ENCODE assay signal across 1 cellular context in the genomic region with DNA sequence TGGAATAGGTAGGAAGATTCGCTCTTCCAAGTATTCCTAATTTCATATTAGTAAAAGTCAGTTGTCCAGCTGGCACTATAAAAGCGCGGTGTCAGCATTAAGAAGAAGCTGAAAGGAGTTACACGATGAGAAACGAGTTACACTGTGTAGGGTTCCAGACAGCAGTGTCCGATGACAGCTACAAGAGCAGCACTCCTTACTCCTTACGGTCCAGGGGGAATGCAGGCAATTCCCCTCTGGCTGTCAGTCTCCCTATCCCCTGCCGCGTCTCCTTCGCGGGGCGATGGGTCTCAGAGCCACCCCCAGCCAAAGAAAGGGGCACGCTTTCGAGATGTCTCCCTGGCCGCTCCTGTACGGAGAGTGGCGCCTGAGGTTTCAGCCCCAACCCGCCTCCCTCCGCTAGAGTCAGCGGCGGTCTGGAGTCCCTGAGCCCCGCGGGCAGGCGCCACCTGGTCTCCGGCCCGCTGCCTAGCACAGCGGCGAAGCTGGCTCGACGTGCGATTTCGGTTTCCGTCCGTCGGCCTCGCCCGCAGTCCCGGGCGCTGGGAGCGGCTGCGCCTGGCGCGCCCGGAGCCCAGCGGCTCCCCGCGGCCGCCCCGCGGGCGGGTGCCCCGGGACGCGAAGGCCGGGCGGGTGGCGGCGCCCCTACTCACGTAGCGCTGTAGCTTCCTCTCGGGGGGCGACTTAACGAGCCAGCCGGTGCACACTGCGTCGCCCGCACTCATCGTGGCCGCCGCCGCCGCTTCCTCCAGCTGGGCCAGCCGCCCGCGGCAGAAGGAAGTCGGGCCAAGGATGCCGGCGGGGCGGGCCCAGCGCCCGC.
TF ChIP-seq lines count a peak whose summit lies in the region.

GAB3 (minus strand) TSS at position 777 of the 820 bp plus-strand sequence; CDS start at position 725, 52 bp downstream.

TF ChIP-seq in K562, 482 proteins besides CTCF, POLR2A, EP300 and RAD21 (continued from another document and continues in another):
- TF ChIP-seq ZNF318 (IDR thresholded peaks at IDR 0.05; ENCODE audit: borderline replicate concordance in 1 of 2, low read depth in 1 of 2) (no peak), MEF2D (tag; conservative IDR thresholded peaks at IDR 0.05; ENCODE audit: low read depth) (no peak), TFE3 (CRISPR knock-in tag; IDR thresholded peaks at IDR 0.05) (no peak), DPF2 (IDR thresholded peaks at IDR 0.05) (no peak), DMBX1 (CRISPR knock-in tag; IDR thresholded peaks at IDR 0.05; ENCODE audit: borderline replicate concordance) (no peak), ZNF12 (CRISPR knock-in tag; IDR thresholded peaks at IDR 0.05) (no peak), ZNF431 (CRISPR knock-in tag; IDR thresholded peaks at IDR 0.05) (no peak), NELFE (IDR thresholded peaks at IDR 0.05; ENCODE audit: insufficient read depth, insufficient read length) (no peak), ZNF408 (CRISPR knock-in tag; IDR thresholded peaks at IDR 0.05; ENCODE audit: low read depth) (no peak), NONO (IDR thresholded peaks at IDR 0.05; ENCODE audit: low read depth in 2 of 2, low read length in 1 of 2) (peak in 1 of 2 experiments; percentile 52; a peak in 1 of 4 replicates), SRSF7 (optimal IDR thresholded peaks at IDR 0.05; ENCODE audit: low read depth, low read length) (no peak), ZNF263 (CRISPR knock-in tag; IDR thresholded peaks at IDR 0.05; ENCODE audit: borderline replicate concordance) (no peak), ZNF75A (CRISPR knock-in tag; IDR thresholded peaks at IDR 0.05) (no peak), ZNF316 (IDR thresholded peaks at IDR 0.05) (peak; percentile 98), ZNF232 (CRISPR knock-in tag; IDR thresholded peaks at IDR 0.05) (no peak), FOXP4 (CRISPR knock-in tag; IDR thresholded peaks at IDR 0.05; ENCODE audit: borderline replicate concordance) (no peak), STAG1 (CRISPR knock-in tag; IDR thresholded peaks at IDR 0.05; ENCODE audit: borderline replicate concordance) (no peak), TBP (optimal IDR thresholded peaks at IDR 0.05; ENCODE audit: low read depth, low read length) (no peak), ATF4 (CRISPR knock-in tag; IDR thresholded peaks at IDR 0.05) (no peak), MED1 (CRISPR knock-in tag; IDR thresholded peaks at IDR 0.05; ENCODE audit: borderline replicate concordance) (no peak), SMARCB1 (IDR thresholded peaks at IDR 0.05; ENCODE audit: insufficient read length, low read depth) (no peak), POU5F1 (IDR thresholded peaks at IDR 0.05; ENCODE audit: borderline replicate concordance, low read depth, low read length, partially characterized antibody) (no peak), MAFG (tag; conservative IDR thresholded peaks at IDR 0.05) (peak; percentile 93), ZBTB33 (CRISPR knock-in tag; IDR thresholded peaks at IDR 0.05) (no peak), POLR2H (tag; IDR thresholded peaks at IDR 0.05; ENCODE audit: low read depth) (no peak), SOX6 (IDR thresholded peaks at IDR 0.05) (no peak), PRMT5 (CRISPR knock-in tag; IDR thresholded peaks at IDR 0.05) (no peak), ERF (CRISPR knock-in tag; IDR thresholded peaks at IDR 0.05) (no peak), TAF1 (IDR thresholded peaks at IDR 0.05; ENCODE audit: control insufficient read depth, extremely low read depth, insufficient read depth, low read length, severe bottlenecking) (peak; percentile 14), ZNF140 (CRISPR knock-in tag; IDR thresholded peaks at IDR 0.05) (no peak), DIDO1 (tag; IDR thresholded peaks at IDR 0.05; ENCODE audit: low read depth) (no peak), CREBBP (IDR thresholded peaks at IDR 0.05; ENCODE audit: low read depth, low read length) (no peak), POLR2B (IDR thresholded peaks at IDR 0.05; ENCODE audit: low read depth, partially characterized antibody) (no peak), FOXA3 (CRISPR knock-in tag; conservative IDR thresholded peaks at IDR 0.05 in 1 of 2, IDR thresholded peaks at IDR 0.05 in 1 of 2) (no peak), PCBP2 (IDR thresholded peaks at IDR 0.05; ENCODE audit: low read depth, low read length, poor library complexity, severe bottlenecking) (no peak), BACH1 (tag; IDR thresholded peaks at IDR 0.05) (no peak), NBN (IDR thresholded peaks at IDR 0.05; ENCODE audit: low read depth) (0 out of 2 replicates have a peak, but pooled peaks have one; percentile 21)
- TF ChIP-seq, protein P1, sequence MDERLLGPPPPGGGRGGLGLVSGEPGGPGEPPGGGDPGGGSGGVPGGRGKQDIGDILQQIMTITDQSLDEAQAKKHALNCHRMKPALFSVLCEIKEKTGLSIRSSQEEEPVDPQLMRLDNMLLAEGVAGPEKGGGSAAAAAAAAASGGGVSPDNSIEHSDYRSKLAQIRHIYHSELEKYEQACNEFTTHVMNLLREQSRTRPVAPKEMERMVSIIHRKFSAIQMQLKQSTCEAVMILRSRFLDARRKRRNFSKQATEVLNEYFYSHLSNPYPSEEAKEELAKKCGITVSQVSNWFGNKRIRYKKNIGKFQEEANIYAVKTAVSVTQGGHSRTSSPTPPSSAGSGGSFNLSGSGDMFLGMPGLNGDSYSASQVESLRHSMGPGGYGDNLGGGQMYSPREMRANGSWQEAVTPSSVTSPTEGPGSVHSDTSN (CRISPR knock-in tag; IDR thresholded peaks at IDR 0.05; ENCODE audit: low read depth), result no peak
- TF ChIP-seq, protein P1 (tag; conservative IDR thresholded peaks at IDR 0.05; ENCODE audit: low read depth), result no peak
- TF ChIP-seq, protein P2, sequence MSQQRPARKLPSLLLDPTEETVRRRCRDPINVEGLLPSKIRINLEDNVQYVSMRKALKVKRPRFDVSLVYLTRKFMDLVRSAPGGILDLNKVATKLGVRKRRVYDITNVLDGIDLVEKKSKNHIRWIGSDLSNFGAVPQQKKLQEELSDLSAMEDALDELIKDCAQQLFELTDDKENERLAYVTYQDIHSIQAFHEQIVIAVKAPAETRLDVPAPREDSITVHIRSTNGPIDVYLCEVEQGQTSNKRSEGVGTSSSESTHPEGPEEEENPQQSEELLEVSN (IDR thresholded peaks at IDR 0.05; ENCODE audit: borderline replicate concordance in 1 of 2, extremely low read depth in 1 of 2, insufficient read depth in 1 of 2, insufficient read length in 1 of 2, low read depth in 1 of 2, low read length in 1 of 2, poor library complexity in 1 of 2, severe bottlenecking in 1 of 2), result peak in 1 of 2 experiments; percentile 19
